Comparison of ENCODE assay signal across 15 cellular contexts in the genomic region with DNA sequence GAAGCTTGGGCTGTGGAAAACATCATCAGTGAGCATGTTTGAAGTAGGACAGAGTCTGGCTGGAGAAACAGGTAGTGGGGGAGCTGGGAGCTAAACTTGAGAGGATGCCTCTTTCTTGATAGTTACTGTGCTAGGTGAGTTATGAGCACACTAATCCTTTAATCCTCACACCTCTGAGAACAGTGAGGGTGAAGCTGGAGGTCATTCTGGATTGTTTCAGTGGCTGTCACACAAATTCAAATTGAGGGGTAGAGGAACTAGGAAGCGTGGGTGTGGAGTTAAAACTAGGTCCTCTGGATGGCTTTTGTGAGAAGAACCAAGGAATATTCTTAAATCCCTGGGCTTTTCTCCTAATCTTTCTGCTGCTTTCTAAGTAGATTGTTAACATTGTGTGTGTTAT. TPM values are rescaled to one million over a fixed set of nuclear protein-coding genes. Genes with fewer than 3 reads are reported as not detected.
A peak's percentile ranks its signal among the peaks of the same experiment; 100 is the strongest.
DNase-seq lines count a peak whose midpoint lies in the region; ATAC-seq and TF ChIP-seq lines count a peak whose summit lies in the region.
"Had no signal": no experiment of that assay in that cellular context is flagged by ENCODE, and none has a peak within 500 bp of the region (broad histone marks: within the 10 kb centered on the region; RNA-seq: fewer than 3 reads in every experiment).

No MANE protein-coding gene starts in this region.

- H3K36me3 ChIP-seq in DND-41 (ENCODE audit: insufficient read depth, low read length) (peaks cover 3% of the 10 kb centered on the region), gastroesophageal sphincter (no peaks in the 10 kb centered on the region), stomach smooth muscle (ENCODE audit: control insufficient read depth in 2 of 2, insufficient read depth in 2 of 2, low read length in 2 of 2) (no peaks in the 10 kb centered on the region)

- peaks cover 92% of the 10 kb centered on the region for H3K79me2 ChIP-seq in DND-41 (ENCODE audit: insufficient read depth, low read length)

- peak overlapping the region; percentile 96; the same call in 1 of the 2 replicates for H3K4me2 ChIP-seq in DND-41 (ENCODE audit: insufficient read depth, low read length)

- H3K4me1 Mint-ChIP-seq in HFFc6 (ENCODE audit: low read depth): peaks cover 22% of the 10 kb centered on the region

- 50 to 71% methylated on average over 1 of the region's 1 CpG for WGBS in gastroesophageal sphincter (ENCODE audit: low coverage in 1 of 2), 2 donors

- peaks cover 59% of the 10 kb centered on the region; the same call in 1 of the 2 replicates for H4K20me1 ChIP-seq in DND-41 (ENCODE audit: insufficient read depth, low read length)

- ATAC-seq in DND-41 (ENCODE audit: insufficient read depth, low read depth) (no peak), gastroesophageal sphincter (no peak), HG03565 (IDR thresholded peaks at IDR 0.05; ENCODE audit: unreplicated experiment) (no peak)
- ATAC-seq: left colon had no signal

- H3K36me3 Mint-ChIP-seq in HFFc6 (ENCODE audit: low read depth): no peaks in the 10 kb centered on the region
- H3K36me3 Mint-ChIP-seq: mesothelial cell of epicardium had no signal

- TF ChIP-seq CTCF in DND-41 (IDR thresholded peaks at IDR 0.05; ENCODE audit: borderline replicate concordance, extremely low read depth, low read length, poor library complexity, severe bottlenecking) (no peak), gastroesophageal sphincter (IDR thresholded peaks at IDR 0.05) (no peak), HFFc6 (IDR thresholded peaks at IDR 0.05) (no peak)

- H3K27ac ChIP-seq in DND-41 (ENCODE audit: low read length) (no peak overlapping the region), gastroesophageal sphincter (peak overlapping the region; percentile 30 to 98 (median 94)), stomach smooth muscle (ENCODE audit: low read length) (peak overlapping the region; percentile 99)
- H3K27ac ChIP-seq: epithelial cell of prostate had no signal

- H2AFZ ChIP-seq in DND-41 (ENCODE audit: low read depth, low read length): no peak overlapping the region

- H3K27me3 Mint-ChIP-seq in HFFc6 (ENCODE audit: insufficient read depth): peaks cover 1% of the 10 kb centered on the region

- no peak overlapping the region for H3K9ac ChIP-seq in DND-41 (ENCODE audit: low read depth, low read length)
- H3K9ac ChIP-seq in stomach smooth muscle (ENCODE audit: low read length in 2 of 2): no peak overlapping the region

- DNase-seq in DND-41: no peak
- peak; percentile 13 for DNase-seq in NCI-H524 treated with DMSO at 0.1 percent for 48 hours (lab: John Stamatoyannopoulos, UW)
- DNase-seq in ecto neural progenitor cell (ENCODE audit: low spot score): no peak
- no peak for DNase-seq in HFFc6
- DNase-seq: activated CD4-positive, alpha-beta T cell treated with anti-CD3 and anti-CD28 coated beads for 48 hours; dermis blood vessel endothelial cell; foreskin melanocyte; left colon; NCI-H1694; stimulated activated CD4-positive, alpha-beta T cell treated with anti-CD3 and anti-CD28 coated beads, Interleukin-15, amount 100 ng/mL, for 24 hours had no signal

- no peak for TF ChIP-seq EP300 in gastroesophageal sphincter (IDR thresholded peaks at IDR 0.05)

- TF ChIP-seq POLR2A in gastroesophageal sphincter (IDR thresholded peaks at IDR 0.05): no peak

- H3K9me3 ChIP-seq in DND-41 (ENCODE audit: insufficient read depth, low read length, severe bottlenecking) (no peaks in the 10 kb centered on the region), gastroesophageal sphincter (no peaks in the 10 kb centered on the region), stomach smooth muscle (ENCODE audit: control insufficient read depth in 2 of 2, low read length in 2 of 2) (no peaks in the 10 kb centered on the region)

- no peak overlapping the region for H3K27ac Mint-ChIP-seq in HFFc6
- H3K27ac Mint-ChIP-seq: mesothelial cell of epicardium had no signal

- H3K9me3 Mint-ChIP-seq in HFFc6: no peaks in the 10 kb centered on the region
- H3K9me3 Mint-ChIP-seq: mesothelial cell of epicardium had no signal

- H3K27me3 ChIP-seq in DND-41 (ENCODE audit: insufficient read depth, low read length, poor library complexity) (no peaks in the 10 kb centered on the region), gastroesophageal sphincter (no peaks in the 10 kb centered on the region), stomach smooth muscle (ENCODE audit: control insufficient read depth in 1 of 2, insufficient read depth in 2 of 2, low read length in 2 of 2) (no peaks in the 10 kb centered on the region)

- H3K4me3 ChIP-seq in DND-41 (ENCODE audit: low read depth in 1 of 2, low read length in 2 of 2) (no peak overlapping the region), gastroesophageal sphincter (no peak overlapping the region), stomach smooth muscle (ENCODE audit: low read length in 2 of 2) (peak overlapping the region in 1 of 2 donors; percentile 52)

- H3K4me1 ChIP-seq in DND-41 (ENCODE audit: insufficient read depth, low read length) (peaks cover 33% of the 10 kb centered on the region), gastroesophageal sphincter (peaks cover 11 to 86% (median 25%) of the 10 kb centered on the region in 3 donors), stomach smooth muscle (ENCODE audit: control insufficient read depth, insufficient read depth, low read length) (peaks cover 67% of the 10 kb centered on the region)

- no peak overlapping the region for H3K4me3 Mint-ChIP-seq in HFFc6
- H3K4me3 Mint-ChIP-seq: mesothelial cell of epicardium had no signal

RNA-seq across cellular contexts. Expression of a gene that starts 3.3 kb away (rescaled TPM):
- total RNA-seq in gastroesophageal sphincter: 100 to 1,000 TPM in 1 of 4 donors, 10 to 100 TPM in 3; 78.6 to 154 (median 95.4) TPM
- total RNA-seq in HFFc6 (2021; fragmentation: NEBNext Ultra II Directional; extraction: Animal tissue kit (Norgen Biotek cat#: 25700)): 10 to 100 TPM in 5 of 6 experiments, 1 to 10 TPM in 1; 9.7 to 12.6 (median 10.7) TPM

Comparison
In these comparisons a context has a peak if more than half of its experiments do, and no peak if none do; other contexts are left out.
1. RNA of a gene that starts 3.3 kb away (total RNA-seq): 78.6 to 154 TPM in gastroesophageal sphincter; 9.7 to 12.6 TPM in HFFc6; every median in the first group is over 4 times any median in the second.